ENCODE assay signal across 18 cellular contexts in genomic region chr14:102225386-102225785, GRCh38.
A peak's percentile ranks its signal among the peaks of the same experiment; 100 is the strongest.
DNase-seq lines count a peak whose midpoint lies in the region; ATAC-seq, FAIRE-seq and TF ChIP-seq lines count a peak whose summit lies in the region.
"Had no signal": no experiment of that assay in that cellular context is flagged by ENCODE, and none has a peak within 500 bp of the region (broad histone marks: within the 10 kb centered on the region; RNA-seq: fewer than 3 reads in every experiment).

No MANE protein-coding gene starts in this region.

- peaks cover 0 to 35% (median 5%) of the 10 kb centered on the region in 4 donors for H3K36me3 ChIP-seq in sigmoid colon

- no peak for FAIRE-seq in RCC 7860 (lab: Jason Lieb, UNC)
- FAIRE-seq: GM12892, HepG2 had no signal

- H3K27me3 ChIP-seq in sigmoid colon, result no peaks in the 10 kb centered on the region
- H3K27me3 ChIP-seq: BLaER1 had no signal

- DNase-seq in ACHN, result peak; percentile 57
- DNase-seq in RCC 7860 (ENCODE audit: low spot score), result peak; percentile 17
- no peak for DNase-seq in central memory CD8-positive, alpha-beta T cell (ENCODE audit: low spot score in 2 of 2)
- peak; percentile 72 for DNase-seq in left kidney (ENCODE audit: low read depth, low spot score)
- no peak for DNase-seq in sigmoid colon
- DNase-seq in NOMO-1 (lab: John Stamatoyannopoulos, UW; ENCODE audit: unreplicated experiment in 2 of 2), result no peak
- no peak for DNase-seq in D341Med (ENCODE audit: low spot score)
- DNase-seq: GOT3, NCI-H1048, NCI-H146, NCI-H2081, NCI-H510A treated with DMSO at 0.1 percent for 48 hours, SHP77 treated with DMSO at 0.1 percent for 48 hours had no signal

- in situ Hi-C loops in ACHN (cut with HindIII; ENCODE audit: low pct_ligation_motif_present, low pct_unique_long_range_greater_than_20kb, low sequenced_read_pairs), result no loop called here

- TF ChIP-seq POLR2A in sigmoid colon (IDR thresholded peaks at IDR 0.05), result no peak

- no peak overlapping the region for H3K27ac ChIP-seq in sigmoid colon
- H3K27ac ChIP-seq: BLaER1, KMS-11 had no signal

- no peak for ATAC-seq in central memory CD8-positive, alpha-beta T cell (replicated peaks; ENCODE audit: extremely low read depth, poor library complexity, severe bottlenecking)
- no peak for ATAC-seq in GM18502 (IDR thresholded peaks at IDR 0.05; ENCODE audit: poor library complexity, unreplicated experiment)

- no peak for TF ChIP-seq CTCF in sigmoid colon (IDR thresholded peaks at IDR 0.05)

- intact Hi-C loops in sigmoid colon (cut with DNase I), result no loop called here

- H3K27ac Mint-ChIP-seq in central memory CD8-positive, alpha-beta T cell (ENCODE audit: low read depth), result peak overlapping the region; percentile 29

- H3K4me1 ChIP-seq in sigmoid colon, result no peaks in the 10 kb centered on the region

- H3K4me3 Mint-ChIP-seq in central memory CD8-positive, alpha-beta T cell, result no peak overlapping the region

- peaks cover 11% of the 10 kb centered on the region for H3K36me3 Mint-ChIP-seq in central memory CD8-positive, alpha-beta T cell (ENCODE audit: insufficient read depth)

- no peaks in the 10 kb centered on the region for H3K4me1 Mint-ChIP-seq in central memory CD8-positive, alpha-beta T cell

- H3K9me3 Mint-ChIP-seq in central memory CD8-positive, alpha-beta T cell, result no peaks in the 10 kb centered on the region

- no peaks in the 10 kb centered on the region for H3K27me3 Mint-ChIP-seq in central memory CD8-positive, alpha-beta T cell

- 93% methylated on average over 7 of the region's 7 CpGs for WGBS in sigmoid colon, 2 donors

- no peak for TF ChIP-seq EP300 in sigmoid colon (IDR thresholded peaks at IDR 0.05)

- H3K4me3 ChIP-seq in sigmoid colon, result no peak overlapping the region
- H3K4me3 ChIP-seq: BLaER1 had no signal

- H3K9me3 ChIP-seq in sigmoid colon, result no peaks in the 10 kb centered on the region
- H3K9me3 ChIP-seq: BLaER1 had no signal

Comparison
In these comparisons a context has a peak if more than half of its experiments do, and no peak if none do; other contexts are left out.
1. DNase-seq: peak in ACHN (single experiment), RCC 7860 (single experiment) and left kidney (single experiment); none in central memory CD8-positive, alpha-beta T cell (0 of 2), sigmoid colon (single experiment), NOMO-1 (0 of 2) and D341Med (single experiment).